Comparison of ENCODE assay signal across 9 cellular contexts in genomic region chr9:81671880-81672280, GRCh38. TPM values are rescaled to one million over a fixed set of nuclear protein-coding genes. Genes with fewer than 3 reads are reported as not detected.
A peak's percentile ranks its signal among the peaks of the same experiment; 100 is the strongest.
DNase-seq lines count a peak whose midpoint lies in the region; ATAC-seq and TF ChIP-seq lines count a peak whose summit lies in the region.
"Had no signal": no experiment of that assay in that cellular context is flagged by ENCODE, and none has a peak within 500 bp of the region (broad histone marks: within the 10 kb centered on the region; RNA-seq: fewer than 3 reads in every experiment).

No MANE protein-coding gene starts in this region.

- H3K4me1 ChIP-seq in heart right ventricle = peaks cover 13 to 68% (median 31%) of the 10 kb centered on the region in 9 donors

- in situ Hi-C loops in astrocyte of the cerebellum (cut with HindIII; ENCODE audit: low sequenced_read_pairs) = loop anchor here (10.0 kb wide), 1 partner anchor 117 kb away; no protein-coding TSS in a partner anchor

- H3K4me3 ChIP-seq in astrocyte of the cerebellum (ENCODE audit: low read depth, low read length) (no peak overlapping the region), heart right ventricle (no peak overlapping the region)

- peaks cover 0 to 3% (median 0%) of the 10 kb centered on the region in 9 donors for H3K36me3 ChIP-seq in heart right ventricle

- no peaks in the 10 kb centered on the region for H3K9me3 ChIP-seq in heart right ventricle

- 22 to 25% methylated on average over 3 of the region's 3 CpGs for WGBS in heart right ventricle, 2 donors

- peak overlapping the region in 2 of 10 donors; percentile 20 to 37 for H3K27ac ChIP-seq in heart right ventricle

- DNase-seq in DMS79 treated with DMSO at 0.1 percent for 48 hours (lab: John Stamatoyannopoulos, UW) (peak; percentile 76), astrocyte of the cerebellum (ENCODE audit: low read depth) (peak; percentile 94), heart right ventricle (peak; percentile 82 to 93), posterior cingulate gyrus (peak; percentile 22 to 88 (median 49)), foreskin melanocyte (no peak)
- DNase-seq: stimulated activated CD8-positive, alpha-beta memory T cell treated with anti-CD3 and anti-CD28 coated beads, Interleukin-4, amount 100 ng/mL, for 48 hours had no signal

- intact Hi-C loops in heart right ventricle (cut with DNase I) = loop anchor here in 1 of 10 donors (5.0 kb wide), 1 partner anchor 75 kb away; no protein-coding TSS in a partner anchor
- intact Hi-C loops in posterior cingulate gyrus (cut with DNase I) = no loop called here

- TF ChIP-seq CTCF in astrocyte of the cerebellum (IDR thresholded peaks at IDR 0.05; ENCODE audit: low read depth, low read length, missing control alignments) = no peak
- peak in 2 of 9 donors; percentile 9 to 17 for TF ChIP-seq CTCF in heart right ventricle (IDR thresholded peaks at IDR 0.05)

- ATAC-seq in heart right ventricle = peak; percentile 95 to 99 (median 98)
- no peak for ATAC-seq in HG02852 (IDR thresholded peaks at IDR 0.05; ENCODE audit: unreplicated experiment)
- ATAC-seq in GM19351 (IDR thresholded peaks at IDR 0.05; ENCODE audit: unreplicated experiment) = no peak
- ATAC-seq in GM18909 (IDR thresholded peaks at IDR 0.05; ENCODE audit: poor library complexity, unreplicated experiment) = no peak

- no peaks in the 10 kb centered on the region for H3K27me3 ChIP-seq in heart right ventricle

RNA-seq across cellular contexts. Expression of gene TLE1, which starts 17.5 kb away (rescaled TPM):
- 10 to 100 TPM in 7 of 10 donors, 1 to 10 TPM in 3; 7.9 to 12.7 (median 11.0) TPM for total RNA-seq in heart right ventricle
- polyA plus RNA-seq in heart right ventricle = 10 to 100 TPM; 10.1 to 15.2 TPM

Comparison
In these comparisons a context has a peak if more than half of its experiments do, and no peak if none do; other contexts are left out.
1. ATAC-seq: peak in heart right ventricle (8 of 8); none in HG02852 (single experiment), GM19351 (single experiment) and GM18909 (single experiment).